ENCODE assay signal across 1 cellular context in genomic region chr17:43069368-43069898, GRCh38.
TF ChIP-seq lines count a peak whose summit lies in the region.

No MANE protein-coding gene starts in this region.

TF ChIP-seq in GM23338, 12 proteins besides CTCF, POLR2A, EP300 and RAD21 (continued from another document):
- TF ChIP-seq, protein P1, sequence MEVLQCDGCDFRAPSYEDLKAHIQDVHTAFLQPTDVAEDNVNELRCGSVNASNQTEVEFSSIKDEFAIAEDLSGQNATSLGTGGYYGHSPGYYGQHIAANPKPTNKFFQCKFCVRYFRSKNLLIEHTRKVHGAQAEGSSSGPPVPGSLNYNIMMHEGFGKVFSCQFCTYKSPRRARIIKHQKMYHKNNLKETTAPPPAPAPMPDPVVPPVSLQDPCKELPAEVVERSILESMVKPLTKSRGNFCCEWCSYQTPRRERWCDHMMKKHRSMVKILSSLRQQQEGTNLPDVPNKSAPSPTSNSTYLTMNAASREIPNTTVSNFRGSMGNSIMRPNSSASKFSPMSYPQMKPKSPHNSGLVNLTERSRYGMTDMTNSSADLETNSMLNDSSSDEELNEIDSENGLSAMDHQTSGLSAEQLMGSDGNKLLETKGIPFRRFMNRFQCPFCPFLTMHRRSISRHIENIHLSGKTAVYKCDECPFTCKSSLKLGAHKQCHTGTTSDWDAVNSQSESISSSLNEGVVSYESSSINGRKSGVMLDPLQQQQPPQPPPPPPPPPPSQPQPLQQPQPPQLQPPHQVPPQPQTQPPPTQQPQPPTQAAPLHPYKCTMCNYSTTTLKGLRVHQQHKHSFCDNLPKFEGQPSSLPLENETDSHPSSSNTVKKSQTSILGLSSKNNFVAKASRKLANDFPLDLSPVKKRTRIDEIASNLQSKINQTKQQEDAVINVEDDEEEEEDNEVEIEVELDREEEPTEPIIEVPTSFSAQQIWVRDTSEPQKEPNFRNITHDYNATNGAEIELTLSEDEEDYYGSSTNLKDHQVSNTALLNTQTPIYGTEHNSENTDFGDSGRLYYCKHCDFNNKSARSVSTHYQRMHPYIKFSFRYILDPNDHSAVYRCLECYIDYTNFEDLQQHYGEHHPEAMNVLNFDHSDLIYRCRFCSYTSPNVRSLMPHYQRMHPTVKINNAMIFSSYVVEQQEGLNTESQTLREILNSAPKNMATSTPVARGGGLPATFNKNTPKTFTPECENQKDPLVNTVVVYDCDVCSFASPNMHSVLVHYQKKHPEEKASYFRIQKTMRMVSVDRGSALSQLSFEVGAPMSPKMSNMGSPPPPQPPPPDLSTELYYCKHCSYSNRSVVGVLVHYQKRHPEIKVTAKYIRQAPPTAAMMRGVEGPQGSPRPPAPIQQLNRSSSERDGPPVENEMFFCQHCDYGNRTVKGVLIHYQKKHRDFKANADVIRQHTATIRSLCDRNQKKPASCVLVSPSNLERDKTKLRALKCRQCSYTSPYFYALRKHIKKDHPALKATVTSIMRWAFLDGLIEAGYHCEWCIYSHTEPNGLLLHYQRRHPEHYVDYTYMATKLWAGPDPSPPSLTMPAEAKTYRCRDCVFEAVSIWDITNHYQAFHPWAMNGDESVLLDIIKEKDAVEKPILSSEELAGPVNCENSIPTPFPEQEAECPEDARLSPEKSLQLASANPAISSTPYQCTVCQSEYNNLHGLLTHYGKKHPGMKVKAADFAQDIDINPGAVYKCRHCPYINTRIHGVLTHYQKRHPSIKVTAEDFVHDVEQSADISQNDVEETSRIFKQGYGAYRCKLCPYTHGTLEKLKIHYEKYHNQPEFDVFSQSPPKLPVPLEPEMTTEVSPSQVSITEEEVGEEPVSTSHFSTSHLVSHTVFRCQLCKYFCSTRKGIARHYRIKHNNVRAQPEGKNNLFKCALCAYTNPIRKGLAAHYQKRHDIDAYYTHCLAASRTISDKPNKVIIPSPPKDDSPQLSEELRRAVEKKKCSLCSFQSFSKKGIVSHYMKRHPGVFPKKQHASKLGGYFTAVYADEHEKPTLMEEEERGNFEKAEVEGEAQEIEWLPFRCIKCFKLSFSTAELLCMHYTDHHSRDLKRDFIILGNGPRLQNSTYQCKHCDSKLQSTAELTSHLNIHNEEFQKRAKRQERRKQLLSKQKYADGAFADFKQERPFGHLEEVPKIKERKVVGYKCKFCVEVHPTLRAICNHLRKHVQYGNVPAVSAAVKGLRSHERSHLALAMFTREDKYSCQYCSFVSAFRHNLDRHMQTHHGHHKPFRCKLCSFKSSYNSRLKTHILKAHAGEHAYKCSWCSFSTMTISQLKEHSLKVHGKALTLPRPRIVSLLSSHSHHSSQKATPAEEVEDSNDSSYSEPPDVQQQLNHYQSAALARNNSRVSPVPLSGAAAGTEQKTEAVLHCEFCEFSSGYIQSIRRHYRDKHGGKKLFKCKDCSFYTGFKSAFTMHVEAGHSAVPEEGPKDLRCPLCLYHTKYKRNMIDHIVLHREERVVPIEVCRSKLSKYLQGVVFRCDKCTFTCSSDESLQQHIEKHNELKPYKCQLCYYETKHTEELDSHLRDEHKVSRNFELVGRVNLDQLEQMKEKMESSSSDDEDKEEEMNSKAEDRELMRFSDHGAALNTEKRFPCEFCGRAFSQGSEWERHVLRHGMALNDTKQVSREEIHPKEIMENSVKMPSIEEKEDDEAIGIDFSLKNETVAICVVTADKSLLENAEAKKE (CRISPR knock-in tag; IDR thresholded peaks at IDR 0.05) = no peak
- no peak for TF ChIP-seq STAT1 (IDR thresholded peaks at IDR 0.05; ENCODE audit: unreplicated experiment)
- TF ChIP-seq CREB1 (CRISPR knock-in tag; IDR thresholded peaks at IDR 0.05; ENCODE audit: low read depth) = no peak
- TF ChIP-seq NANOG (IDR thresholded peaks at IDR 0.05; ENCODE audit: borderline replicate concordance) = no peak
- TF ChIP-seq ZNF331 (CRISPR knock-in tag; IDR thresholded peaks at IDR 0.05; ENCODE audit: low read depth) = no peak
- TF ChIP-seq, protein P2, sequence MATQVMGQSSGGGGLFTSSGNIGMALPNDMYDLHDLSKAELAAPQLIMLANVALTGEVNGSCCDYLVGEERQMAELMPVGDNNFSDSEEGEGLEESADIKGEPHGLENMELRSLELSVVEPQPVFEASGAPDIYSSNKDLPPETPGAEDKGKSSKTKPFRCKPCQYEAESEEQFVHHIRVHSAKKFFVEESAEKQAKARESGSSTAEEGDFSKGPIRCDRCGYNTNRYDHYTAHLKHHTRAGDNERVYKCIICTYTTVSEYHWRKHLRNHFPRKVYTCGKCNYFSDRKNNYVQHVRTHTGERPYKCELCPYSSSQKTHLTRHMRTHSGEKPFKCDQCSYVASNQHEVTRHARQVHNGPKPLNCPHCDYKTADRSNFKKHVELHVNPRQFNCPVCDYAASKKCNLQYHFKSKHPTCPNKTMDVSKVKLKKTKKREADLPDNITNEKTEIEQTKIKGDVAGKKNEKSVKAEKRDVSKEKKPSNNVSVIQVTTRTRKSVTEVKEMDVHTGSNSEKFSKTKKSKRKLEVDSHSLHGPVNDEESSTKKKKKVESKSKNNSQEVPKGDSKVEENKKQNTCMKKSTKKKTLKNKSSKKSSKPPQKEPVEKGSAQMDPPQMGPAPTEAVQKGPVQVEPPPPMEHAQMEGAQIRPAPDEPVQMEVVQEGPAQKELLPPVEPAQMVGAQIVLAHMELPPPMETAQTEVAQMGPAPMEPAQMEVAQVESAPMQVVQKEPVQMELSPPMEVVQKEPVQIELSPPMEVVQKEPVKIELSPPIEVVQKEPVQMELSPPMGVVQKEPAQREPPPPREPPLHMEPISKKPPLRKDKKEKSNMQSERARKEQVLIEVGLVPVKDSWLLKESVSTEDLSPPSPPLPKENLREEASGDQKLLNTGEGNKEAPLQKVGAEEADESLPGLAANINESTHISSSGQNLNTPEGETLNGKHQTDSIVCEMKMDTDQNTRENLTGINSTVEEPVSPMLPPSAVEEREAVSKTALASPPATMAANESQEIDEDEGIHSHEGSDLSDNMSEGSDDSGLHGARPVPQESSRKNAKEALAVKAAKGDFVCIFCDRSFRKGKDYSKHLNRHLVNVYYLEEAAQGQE (IDR thresholded peaks at IDR 0.05; ENCODE audit: unreplicated experiment) = no peak
- TF ChIP-seq EZH2 (IDR thresholded peaks at IDR 0.05; ENCODE audit: low read depth, unreplicated experiment) = no peak
- TF ChIP-seq EZH2phosphoT487 (IDR thresholded peaks at IDR 0.05; ENCODE audit: unreplicated experiment) = no peak
